ENCODE assay signal across 1 cellular context in genomic region chr1:52697795-52698674, GRCh38.
A peak's percentile ranks its signal among the peaks of the same experiment; 100 is the strongest.
TF ChIP-seq lines count a peak whose summit lies in the region.

Gene COA7 (minus strand): TSS chr1:52698347. CDS start chr1:52698326, 21 bp downstream.

TF ChIP-seq in HepG2, 621 proteins besides CTCF, POLR2A, EP300 and RAD21 (continued from another document and continues in another):
- TF ChIP-seq, protein P1, sequence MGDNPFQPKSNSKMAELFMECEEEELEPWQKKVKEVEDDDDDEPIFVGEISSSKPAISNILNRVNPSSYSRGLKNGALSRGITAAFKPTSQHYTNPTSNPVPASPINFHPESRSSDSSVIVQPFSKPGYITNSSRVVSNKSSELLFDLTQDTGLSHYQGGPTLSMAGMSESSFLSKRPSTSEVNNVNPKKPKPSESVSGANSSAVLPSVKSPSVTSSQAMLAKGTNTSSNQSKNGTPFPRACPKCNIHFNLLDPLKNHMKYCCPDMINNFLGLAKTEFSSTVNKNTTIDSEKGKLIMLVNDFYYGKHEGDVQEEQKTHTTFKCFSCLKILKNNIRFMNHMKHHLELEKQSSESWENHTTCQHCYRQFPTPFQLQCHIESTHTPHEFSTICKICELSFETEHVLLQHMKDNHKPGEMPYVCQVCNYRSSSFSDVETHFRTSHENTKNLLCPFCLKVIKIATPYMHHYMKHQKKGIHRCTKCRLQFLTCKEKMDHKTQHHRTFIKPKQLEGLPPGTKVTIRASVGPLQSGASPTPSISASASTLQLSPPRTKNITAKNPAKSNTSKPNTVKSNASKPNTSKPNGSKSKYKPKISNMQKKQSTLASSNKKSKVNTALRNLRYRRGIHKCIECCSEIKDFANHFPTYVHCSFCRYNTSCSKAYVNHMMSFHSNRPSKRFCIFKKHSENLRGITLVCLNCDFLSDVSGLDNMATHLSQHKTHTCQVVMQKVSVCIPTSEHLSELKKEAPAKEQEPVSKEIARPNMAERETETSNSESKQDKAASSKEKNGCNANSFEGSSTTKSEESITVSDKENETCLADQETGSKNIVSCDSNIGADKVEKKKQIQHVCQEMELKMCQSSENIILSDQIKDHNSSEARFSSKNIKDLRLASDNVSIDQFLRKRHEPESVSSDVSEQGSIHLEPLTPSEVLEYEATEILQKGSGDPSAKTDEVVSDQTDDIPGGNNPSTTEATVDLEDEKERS (CRISPR knock-in tag; IDR thresholded peaks at IDR 0.05) = peak; percentile 70; the same call in 1 of the 2 replicates
- TF ChIP-seq, protein P2, sequence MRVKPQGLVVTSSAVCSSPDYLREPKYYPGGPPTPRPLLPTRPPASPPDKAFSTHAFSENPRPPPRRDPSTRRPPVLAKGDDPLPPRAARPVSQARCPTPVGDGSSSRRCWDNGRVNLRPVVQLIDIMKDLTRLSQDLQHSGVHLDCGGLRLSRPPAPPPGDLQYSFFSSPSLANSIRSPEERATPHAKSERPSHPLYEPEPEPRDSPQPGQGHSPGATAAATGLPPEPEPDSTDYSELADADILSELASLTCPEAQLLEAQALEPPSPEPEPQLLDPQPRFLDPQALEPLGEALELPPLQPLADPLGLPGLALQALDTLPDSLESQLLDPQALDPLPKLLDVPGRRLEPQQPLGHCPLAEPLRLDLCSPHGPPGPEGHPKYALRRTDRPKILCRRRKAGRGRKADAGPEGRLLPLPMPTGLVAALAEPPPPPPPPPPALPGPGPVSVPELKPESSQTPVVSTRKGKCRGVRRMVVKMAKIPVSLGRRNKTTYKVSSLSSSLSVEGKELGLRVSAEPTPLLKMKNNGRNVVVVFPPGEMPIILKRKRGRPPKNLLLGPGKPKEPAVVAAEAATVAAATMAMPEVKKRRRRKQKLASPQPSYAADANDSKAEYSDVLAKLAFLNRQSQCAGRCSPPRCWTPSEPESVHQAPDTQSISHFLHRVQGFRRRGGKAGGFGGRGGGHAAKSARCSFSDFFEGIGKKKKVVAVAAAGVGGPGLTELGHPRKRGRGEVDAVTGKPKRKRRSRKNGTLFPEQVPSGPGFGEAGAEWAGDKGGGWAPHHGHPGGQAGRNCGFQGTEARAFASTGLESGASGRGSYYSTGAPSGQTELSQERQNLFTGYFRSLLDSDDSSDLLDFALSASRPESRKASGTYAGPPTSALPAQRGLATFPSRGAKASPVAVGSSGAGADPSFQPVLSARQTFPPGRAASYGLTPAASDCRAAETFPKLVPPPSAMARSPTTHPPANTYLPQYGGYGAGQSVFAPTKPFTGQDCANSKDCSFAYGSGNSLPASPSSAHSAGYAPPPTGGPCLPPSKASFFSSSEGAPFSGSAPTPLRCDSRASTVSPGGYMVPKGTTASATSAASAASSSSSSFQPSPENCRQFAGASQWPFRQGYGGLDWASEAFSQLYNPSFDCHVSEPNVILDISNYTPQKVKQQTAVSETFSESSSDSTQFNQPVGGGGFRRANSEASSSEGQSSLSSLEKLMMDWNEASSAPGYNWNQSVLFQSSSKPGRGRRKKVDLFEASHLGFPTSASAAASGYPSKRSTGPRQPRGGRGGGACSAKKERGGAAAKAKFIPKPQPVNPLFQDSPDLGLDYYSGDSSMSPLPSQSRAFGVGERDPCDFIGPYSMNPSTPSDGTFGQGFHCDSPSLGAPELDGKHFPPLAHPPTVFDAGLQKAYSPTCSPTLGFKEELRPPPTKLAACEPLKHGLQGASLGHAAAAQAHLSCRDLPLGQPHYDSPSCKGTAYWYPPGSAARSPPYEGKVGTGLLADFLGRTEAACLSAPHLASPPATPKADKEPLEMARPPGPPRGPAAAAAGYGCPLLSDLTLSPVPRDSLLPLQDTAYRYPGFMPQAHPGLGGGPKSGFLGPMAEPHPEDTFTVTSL (CRISPR knock-in tag; IDR thresholded peaks at IDR 0.05; ENCODE audit: borderline replicate concordance) = peak; percentile 48; the same call in 1 of the 2 replicates
- TF ChIP-seq ELF3 (CRISPR knock-in tag; IDR thresholded peaks at IDR 0.05) (peak; percentile 25; the same call in 1 of the 2 replicates), ZSCAN9 (CRISPR knock-in tag; IDR thresholded peaks at IDR 0.05; ENCODE audit: borderline replicate concordance) (peak; percentile 73), NFKBIZ (CRISPR knock-in tag; IDR thresholded peaks at IDR 0.05) (peak; percentile 59; the same call in 1 of the 2 replicates), ZNF513 (CRISPR knock-in tag; conservative IDR thresholded peaks at IDR 0.05) (0 out of 2 replicates have a peak, but pooled peaks have one; percentile 43), ZNF562 (CRISPR knock-in tag; IDR thresholded peaks at IDR 0.05; ENCODE audit: borderline replicate concordance) (peak; percentile 33; the same call in 1 of the 2 replicates), UBTF (CRISPR knock-in tag; IDR thresholded peaks at IDR 0.05) (peak; percentile 66; the same call in 1 of the 2 replicates), KLF13 (CRISPR knock-in tag; IDR thresholded peaks at IDR 0.05) (no peak), SRSF4 (IDR thresholded peaks at IDR 0.05; ENCODE audit: low read depth, low read length, poor library complexity, severe bottlenecking) (no peak), ZNF790 (CRISPR knock-in tag; IDR thresholded peaks at IDR 0.05; ENCODE audit: borderline replicate concordance) (no peak; the same call in 1 of the 2 replicates), NFAT5 (CRISPR knock-in tag; IDR thresholded peaks at IDR 0.05) (no peak; the same call in 1 of the 2 replicates), ZNF251 (CRISPR knock-in tag; IDR thresholded peaks at IDR 0.05) (no peak)
- TF ChIP-seq, protein P3, sequence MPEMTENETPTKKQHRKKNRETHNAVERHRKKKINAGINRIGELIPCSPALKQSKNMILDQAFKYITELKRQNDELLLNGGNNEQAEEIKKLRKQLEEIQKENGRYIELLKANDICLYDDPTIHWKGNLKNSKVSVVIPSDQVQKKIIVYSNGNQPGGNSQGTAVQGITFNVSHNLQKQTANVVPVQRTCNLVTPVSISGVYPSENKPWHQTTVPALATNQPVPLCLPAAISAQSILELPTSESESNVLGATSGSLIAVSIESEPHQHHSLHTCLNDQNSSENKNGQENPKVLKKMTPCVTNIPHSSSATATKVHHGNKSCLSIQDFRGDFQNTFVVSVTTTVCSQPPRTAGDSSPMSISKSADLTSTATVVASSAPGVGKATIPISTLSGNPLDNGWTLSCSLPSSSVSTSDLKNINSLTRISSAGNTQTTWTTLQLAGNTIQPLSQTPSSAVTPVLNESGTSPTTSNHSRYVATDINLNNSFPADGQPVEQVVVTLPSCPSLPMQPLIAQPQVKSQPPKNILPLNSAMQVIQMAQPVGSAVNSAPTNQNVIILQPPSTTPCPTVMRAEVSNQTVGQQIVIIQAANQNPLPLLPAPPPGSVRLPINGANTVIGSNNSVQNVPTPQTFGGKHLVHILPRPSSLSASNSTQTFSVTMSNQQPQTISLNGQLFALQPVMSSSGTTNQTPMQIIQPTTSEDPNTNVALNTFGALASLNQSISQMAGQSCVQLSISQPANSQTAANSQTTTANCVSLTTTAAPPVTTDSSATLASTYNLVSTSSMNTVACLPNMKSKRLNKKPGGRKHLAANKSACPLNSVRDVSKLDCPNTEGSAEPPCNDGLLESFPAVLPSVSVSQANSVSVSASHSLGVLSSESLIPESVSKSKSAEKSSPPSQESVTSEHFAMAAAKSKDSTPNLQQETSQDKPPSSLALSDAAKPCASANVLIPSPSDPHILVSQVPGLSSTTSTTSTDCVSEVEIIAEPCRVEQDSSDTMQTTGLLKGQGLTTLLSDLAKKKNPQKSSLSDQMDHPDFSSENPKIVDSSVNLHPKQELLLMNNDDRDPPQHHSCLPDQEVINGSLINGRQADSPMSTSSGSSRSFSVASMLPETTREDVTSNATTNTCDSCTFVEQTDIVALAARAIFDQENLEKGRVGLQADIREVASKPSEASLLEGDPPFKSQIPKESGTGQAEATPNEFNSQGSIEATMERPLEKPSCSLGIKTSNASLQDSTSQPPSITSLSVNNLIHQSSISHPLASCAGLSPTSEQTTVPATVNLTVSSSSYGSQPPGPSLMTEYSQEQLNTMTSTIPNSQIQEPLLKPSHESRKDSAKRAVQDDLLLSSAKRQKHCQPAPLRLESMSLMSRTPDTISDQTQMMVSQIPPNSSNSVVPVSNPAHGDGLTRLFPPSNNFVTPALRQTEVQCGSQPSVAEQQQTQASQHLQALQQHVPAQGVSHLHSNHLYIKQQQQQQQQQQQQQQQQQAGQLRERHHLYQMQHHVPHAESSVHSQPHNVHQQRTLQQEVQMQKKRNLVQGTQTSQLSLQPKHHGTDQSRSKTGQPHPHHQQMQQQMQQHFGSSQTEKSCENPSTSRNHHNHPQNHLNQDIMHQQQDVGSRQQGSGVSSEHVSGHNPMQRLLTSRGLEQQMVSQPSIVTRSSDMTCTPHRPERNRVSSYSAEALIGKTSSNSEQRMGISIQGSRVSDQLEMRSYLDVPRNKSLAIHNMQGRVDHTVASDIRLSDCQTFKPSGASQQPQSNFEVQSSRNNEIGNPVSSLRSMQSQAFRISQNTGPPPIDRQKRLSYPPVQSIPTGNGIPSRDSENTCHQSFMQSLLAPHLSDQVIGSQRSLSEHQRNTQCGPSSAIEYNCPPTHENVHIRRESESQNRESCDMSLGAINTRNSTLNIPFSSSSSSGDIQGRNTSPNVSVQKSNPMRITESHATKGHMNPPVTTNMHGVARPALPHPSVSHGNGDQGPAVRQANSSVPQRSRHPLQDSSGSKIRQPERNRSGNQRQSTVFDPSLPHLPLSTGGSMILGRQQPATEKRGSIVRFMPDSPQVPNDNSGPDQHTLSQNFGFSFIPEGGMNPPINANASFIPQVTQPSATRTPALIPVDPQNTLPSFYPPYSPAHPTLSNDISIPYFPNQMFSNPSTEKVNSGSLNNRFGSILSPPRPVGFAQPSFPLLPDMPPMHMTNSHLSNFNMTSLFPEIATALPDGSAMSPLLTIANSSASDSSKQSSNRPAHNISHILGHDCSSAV (CRISPR knock-in tag; IDR thresholded peaks at IDR 0.05; ENCODE audit: borderline replicate concordance) = no peak
- TF ChIP-seq, protein P4, sequence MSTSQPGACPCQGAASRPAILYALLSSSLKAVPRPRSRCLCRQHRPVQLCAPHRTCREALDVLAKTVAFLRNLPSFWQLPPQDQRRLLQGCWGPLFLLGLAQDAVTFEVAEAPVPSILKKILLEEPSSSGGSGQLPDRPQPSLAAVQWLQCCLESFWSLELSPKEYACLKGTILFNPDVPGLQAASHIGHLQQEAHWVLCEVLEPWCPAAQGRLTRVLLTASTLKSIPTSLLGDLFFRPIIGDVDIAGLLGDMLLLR (CRISPR knock-in tag; IDR thresholded peaks at IDR 0.05) = peak; percentile 41; the same call in 1 of the 2 replicates
